Comparison of ENCODE assay signal across 32 cellular contexts in genomic region chr14:34087556-34087955, GRCh38.
DNase-seq lines count a peak whose midpoint lies in the region; ATAC-seq, FAIRE-seq and TF ChIP-seq lines count a peak whose summit lies in the region.
"Had no signal": no experiment of that assay in that cellular context is flagged by ENCODE, and none has a peak within 500 bp of the region (broad histone marks: within the 10 kb centered on the region; RNA-seq: fewer than 3 reads in every experiment).

No MANE protein-coding gene starts in this region.

- H3K36me3 Mint-ChIP-seq in stimulated activated memory B cell treated with anti-CD40 and anti-IgM and Interleukin-4, amounts not matched to agents 10 μg/mL and 1 μg/mL and 100 μg/mL, for 72 hours = no peaks in the 10 kb centered on the region
- H3K36me3 Mint-ChIP-seq: activated naive CD8-positive, alpha-beta T cell treated with anti-CD3 and anti-CD28 coated beads for 36 hours had no signal

- DNase-seq in GM12878 (ENCODE audit: low read depth, low spot score) (no peak), adrenal gland (no peak), HTR-8/SVneo (ENCODE audit: insufficient read length, low spot score) (no peak), NAMALWA (ENCODE audit: low spot score) (no peak)
- DNase-seq: activated CD4-positive, CD25-positive, alpha-beta regulatory T cell; activated gamma-delta T cell; activated naive CD8-positive, alpha-beta T cell treated with anti-CD3 and anti-CD28 coated beads for 36 hours; activated T-cell treated with anti-CD3 and anti-CD28 coated beads, Interleukin-2, amount 50 U/mL, for 24 hours; aorta; DMS 273 treated with DMSO at 0.1 percent for 48 hours; left ventricle myocardium inferior; mesendoderm; MM.1S; NCI-H1417 treated with DMSO at 0.1 percent for 48 hours; NCI-H2081; NCI-H2227 treated with DMSO at 0.1 percent for 48 hours; NCI-H526; stimulated activated CD4-positive, alpha-beta T cell treated with anti-CD3 and anti-CD28 coated beads, Interleukin-2, amount 100 ng/mL, for 24 hours; tibial artery had no signal

- no peaks in the 10 kb centered on the region for H3K27me3 ChIP-seq in GM12878 (replicated peaks in 1 of 2; ENCODE audit: control insufficient read depth in 2 of 2, insufficient read depth in 2 of 2, low read length in 1 of 2)
- no peaks in the 10 kb centered on the region for H3K27me3 ChIP-seq in adrenal gland
- H3K27me3 ChIP-seq: tibial artery had no signal

- H3K27me3 Mint-ChIP-seq in stimulated activated memory B cell treated with anti-CD40 and anti-IgM and Interleukin-4, amounts not matched to agents 10 μg/mL and 1 μg/mL and 100 μg/mL, for 72 hours = no peaks in the 10 kb centered on the region

- RAD21 ChIA-PET in GM12878 (lab: Charles Lee; ENCODE audit: unreplicated experiment) = interaction anchor here (0.9 to 2.9 kb wide), 7 partner anchors 11 to 246 kb away, joined by 3 to 13 read pairs (median 3); no protein-coding TSS in a partner anchor

- TF ChIP-seq POLR2A in GM12878 (IDR thresholded peaks at IDR 0.05; ENCODE audit: low read depth, low read length) (no peak), adrenal gland (IDR thresholded peaks at IDR 0.05) (no peak)

- H3K27ac ChIP-seq in GM12878 (ENCODE audit: control insufficient read depth, insufficient read depth) (no peak overlapping the region), adrenal gland (no peak overlapping the region)
- H3K27ac ChIP-seq: HL-60, left ventricle myocardium inferior, parathyroid adenoma, tibial artery had no signal

- H3K36me3 ChIP-seq in GM12878 (ENCODE audit: control insufficient read depth in 2 of 2, insufficient read depth in 2 of 2, low read length in 1 of 2) = no peaks in the 10 kb centered on the region
- H3K36me3 ChIP-seq in adrenal gland (replicated peaks in 1 of 2) = no peaks in the 10 kb centered on the region
- H3K36me3 ChIP-seq: left ventricle myocardium inferior, tibial artery had no signal

- H3K27ac Mint-ChIP-seq in stimulated activated memory B cell treated with anti-CD40 and anti-IgM and Interleukin-4, amounts not matched to agents 10 μg/mL and 1 μg/mL and 100 μg/mL, for 72 hours = no peak overlapping the region
- H3K27ac Mint-ChIP-seq: activated naive CD8-positive, alpha-beta T cell treated with anti-CD3 and anti-CD28 coated beads for 36 hours; activated T-cell treated with anti-CD3 and anti-CD28 coated beads, Interleukin-2, amount 50 U/mL, for 24 hours; T-helper 1 cell treated with Interleukin-12 subunit alpha and Interleukin-12 subunit beta and Interleukin-4 antibody, amounts not matched to agents 30 μg/mL and 1 μg/mL, for 36 hours had no signal

- H3K4me2 ChIP-seq in GM12878 (ENCODE audit: control insufficient read depth, insufficient read depth) = no peak overlapping the region
- H3K4me2 ChIP-seq: smooth muscle cell had no signal

- H2AFZ ChIP-seq in GM12878 (ENCODE audit: control insufficient read depth, low read depth, low read length) = no peak overlapping the region
- H2AFZ ChIP-seq: parathyroid adenoma had no signal

- H3K4me3 ChIP-seq in GM12878 = no peak overlapping the region
- no peak overlapping the region for H3K4me3 ChIP-seq in adrenal gland
- H3K4me3 ChIP-seq: left ventricle myocardium inferior, smooth muscle cell, tibial artery had no signal

- TF ChIP-seq RAD21 in GM12878 (IDR thresholded peaks at IDR 0.05; ENCODE audit: insufficient read depth, low read depth, low read length) = no peak

- 67% methylated on average over 3 of the region's 3 CpGs for WGBS in GM12878 (ENCODE audit: insufficient coverage, insufficient replicate concordance, low lambda C conversion rate, missing lambda C conversion rate)
- 87 to 96% (median 95%) methylated on average over 3 of the region's 3 CpGs for WGBS in adrenal gland, 4 donors

- H3K4me1 ChIP-seq in GM12878 (ENCODE audit: control insufficient read depth, insufficient read depth, low read length) = no peaks in the 10 kb centered on the region
- H3K4me1 ChIP-seq in adrenal gland (replicated peaks in 1 of 2) = no peaks in the 10 kb centered on the region
- H3K4me1 ChIP-seq: parathyroid adenoma had no signal

- CTCF ChIA-PET in GM12878 (lab: Yijun Ruan, JAX) = interaction anchor here (0.5 to 3.6 kb wide), 7 partner anchors 11 to 244 kb away, joined by 3 to 35 read pairs (median 3); no protein-coding TSS in a partner anchor

- no peak for TF ChIP-seq EP300 in GM12878 (IDR thresholded peaks at IDR 0.05; ENCODE audit: borderline replicate concordance in 1 of 2, control insufficient read depth in 1 of 2, low read depth in 2 of 2, low read length in 2 of 2)

- H3K9me3 ChIP-seq in GM12878 (replicated peaks; ENCODE audit: control insufficient read depth, insufficient read depth, low read length) (peaks cover 6% of the 10 kb centered on the region), adrenal gland (replicated peaks in 1 of 3) (no peaks in the 10 kb centered on the region)
- H3K9me3 ChIP-seq: tibial artery had no signal

- FAIRE-seq in GM12878 (lab: Jason Lieb, UNC) (peak; percentile 23), HTR-8/SVneo (lab: Jason Lieb, UNC) (no peak)
- FAIRE-seq: bronchial epithelial cell, TTC549 had no signal

- BruUV-seq in GM12878 (replicated peaks; lab: Mats Ljungman, UMichigan) = no TSS peak

- POLR2A ChIA-PET in GM12878 (lab: Charles Lee) = interaction anchor here (1.9 kb wide), 1 partner anchor 12 kb away, joined by 7 read pairs; no protein-coding TSS in a partner anchor

- H4K20me1 ChIP-seq in GM12878 (ENCODE audit: control insufficient read depth, insufficient read depth) = no peaks in the 10 kb centered on the region

- no peaks in the 10 kb centered on the region for H3K4me1 Mint-ChIP-seq in stimulated activated memory B cell treated with anti-CD40 and anti-IgM and Interleukin-4, amounts not matched to agents 10 μg/mL and 1 μg/mL and 100 μg/mL, for 72 hours
- H3K4me1 Mint-ChIP-seq: activated naive CD8-positive, alpha-beta T cell treated with anti-CD3 and anti-CD28 coated beads for 36 hours; neural crest cell had no signal

- ATAC-seq in GM18873 (IDR thresholded peaks at IDR 0.05; ENCODE audit: low FRiP score, unreplicated experiment) = peak; percentile 64
- peak; percentile 63 for ATAC-seq in GM21825 (IDR thresholded peaks at IDR 0.05; ENCODE audit: unreplicated experiment)
- ATAC-seq in GM12878 = peak; percentile 86
- peak; percentile 48 for ATAC-seq in stimulated activated memory B cell treated with anti-CD40 and anti-IgM and Interleukin-4, amounts not matched to agents 10 μg/mL and 1 μg/mL and 100 μg/mL, for 72 hours
- ATAC-seq: HCT116, Right ventricle myocardium inferior, SK-N-SH treated with all-trans-retinoic acid at 6 μM for 48 hours had no signal

- in situ Hi-C loops in GM12878 (cut with MboI) = no loop called here

- no peak overlapping the region for H3K9ac ChIP-seq in GM12878 (ENCODE audit: control insufficient read depth, insufficient read depth, low read length)
- H3K9ac ChIP-seq: parathyroid adenoma had no signal

- SMC1A ChIA-PET in GM12878 (lab: Charles Lee; ENCODE audit: uncharacterized antibody, unreplicated experiment) = interaction anchor here (0.9 to 3.2 kb wide), 5 partner anchors 10 to 229 kb away, joined by 3 to 28 read pairs (median 4); no protein-coding TSS in a partner anchor

- H3K9me3 Mint-ChIP-seq in stimulated activated memory B cell treated with anti-CD40 and anti-IgM and Interleukin-4, amounts not matched to agents 10 μg/mL and 1 μg/mL and 100 μg/mL, for 72 hours = no peaks in the 10 kb centered on the region
- H3K9me3 Mint-ChIP-seq: activated naive CD8-positive, alpha-beta T cell treated with anti-CD3 and anti-CD28 coated beads for 36 hours; activated T-cell treated with anti-CD3 and anti-CD28 coated beads, Interleukin-2, amount 50 U/mL, for 24 hours; neural crest cell had no signal

- H3K4me3 Mint-ChIP-seq in stimulated activated memory B cell treated with anti-CD40 and anti-IgM and Interleukin-4, amounts not matched to agents 10 μg/mL and 1 μg/mL and 100 μg/mL, for 72 hours = no peak overlapping the region
- H3K4me3 Mint-ChIP-seq: activated naive CD8-positive, alpha-beta T cell treated with anti-CD3 and anti-CD28 coated beads for 36 hours; activated T-cell treated with anti-CD3 and anti-CD28 coated beads, Interleukin-2, amount 50 U/mL, for 24 hours; neural crest cell; T-helper 1 cell treated with Interleukin-12 subunit alpha and Interleukin-12 subunit beta and Interleukin-4 antibody, amounts not matched to agents 30 μg/mL and 1 μg/mL, for 36 hours had no signal

- intact Hi-C loops in GM12878 (cut with micrococcal nuclease; ENCODE audit: unreplicated experiment) (loop anchor here (5.0 kb wide), 1 partner anchor 115 kb away; no protein-coding TSS in a partner anchor), adrenal gland (cut with DNase I) (no loop called here)

- TF ChIP-seq CTCF in GM12878 (IDR thresholded peaks at IDR 0.05 in 2 of 3, conservative IDR thresholded peaks at IDR 0.05 in 1 of 3; ENCODE audit: control insufficient read depth in 2 of 3, extremely low read depth in 1 of 3, insufficient read depth in 1 of 3, low read depth in 3 of 3, low read length in 3 of 3) (no peak), adrenal gland (IDR thresholded peaks at IDR 0.05) (no peak)

- no peaks in the 10 kb centered on the region for H3K79me2 ChIP-seq in GM12878 (ENCODE audit: control insufficient read depth, insufficient read depth, low read length)
- H3K79me2 ChIP-seq: parathyroid adenoma had no signal

TF ChIP-seq in GM12878, 131 proteins besides CTCF, POLR2A, EP300 and RAD21:
- 0 out of 2 replicates have a peak, but pooled peaks have one; percentile 19 for TF ChIP-seq TCF3 (IDR thresholded peaks at IDR 0.05; ENCODE audit: borderline replicate concordance, insufficient read depth, low read depth, low read length)
- no peak for TF ChIP-seq POLR2AphosphoS5 (IDR thresholded peaks at IDR 0.05; ENCODE audit: low read length)
- TF ChIP-seq POLR2AphosphoS2 (IDR thresholded peaks at IDR 0.05; ENCODE audit: low read depth, low read length) = no peak
- TF ChIP-seq BHLHE40 (IDR thresholded peaks at IDR 0.05; ENCODE audit: borderline replicate concordance in 1 of 2, low read depth in 2 of 2, low read length in 1 of 2) = peak in 1 of 2 experiments; percentile 59; a peak in 1 of 4 replicates
- no peak for TF ChIP-seq NBN (IDR thresholded peaks at IDR 0.05)
- no peak for TF ChIP-seq GABPA (IDR thresholded peaks at IDR 0.05; ENCODE audit: low read depth)
- peak; percentile 50; the same call in 1 of the 2 replicates for TF ChIP-seq MTA2 (IDR thresholded peaks at IDR 0.05; ENCODE audit: low read depth)
